ENCODE assay signal across 10 cellular contexts in genomic region chr6:35810831-35811698, GRCh38. TPM values are rescaled to one million over a fixed set of nuclear protein-coding genes. Genes with fewer than 3 reads are reported as not detected.
A peak's percentile ranks its signal among the peaks of the same experiment; 100 is the strongest.
DNase-seq lines count a peak whose midpoint lies in the region; ATAC-seq and TF ChIP-seq lines count a peak whose summit lies in the region.
"Had no signal": no experiment of that assay in that cellular context is flagged by ENCODE, and none has a peak within 500 bp of the region (broad histone marks: within the 10 kb centered on the region; RNA-seq: fewer than 3 reads in every experiment).

No MANE protein-coding gene starts in this region.

- 70% methylated on average over 17 of the region's 17 CpGs for WGBS in smooth muscle cell (ENCODE audit: low lambda C conversion rate)

- H3K27ac Mint-ChIP-seq in activated CD4-positive, alpha-beta T cell treated with anti-CD3 and anti-CD28 coated beads for 36 hours, result no peak overlapping the region
- no peak overlapping the region for H3K27ac Mint-ChIP-seq in activated CD4-positive, alpha-beta T cell treated with anti-CD3 and anti-CD28 coated beads, Interleukin-2, amount 10 ng/mL, durations not matched to agents 7 days and 5 days

- H3K9me3 Mint-ChIP-seq in activated CD4-positive, alpha-beta T cell treated with anti-CD3 and anti-CD28 coated beads for 36 hours (ENCODE audit: low read depth), result no peaks in the 10 kb centered on the region
- H3K9me3 Mint-ChIP-seq in activated CD4-positive, alpha-beta T cell treated with anti-CD3 and anti-CD28 coated beads, Interleukin-2, amount 10 ng/mL, durations not matched to agents 7 days and 5 days, result peaks cover 3% of the 10 kb centered on the region

- no peaks in the 10 kb centered on the region for H3K36me3 Mint-ChIP-seq in activated CD4-positive, alpha-beta T cell treated with anti-CD3 and anti-CD28 coated beads for 36 hours (ENCODE audit: low read depth)
- no peaks in the 10 kb centered on the region for H3K36me3 Mint-ChIP-seq in activated CD4-positive, alpha-beta T cell treated with anti-CD3 and anti-CD28 coated beads, Interleukin-2, amount 10 ng/mL, durations not matched to agents 7 days and 5 days (ENCODE audit: low read depth)

- H4K20me1 ChIP-seq in fibroblast of lung (ENCODE audit: control insufficient read depth, extremely low read depth, insufficient read depth, low read length) (no peaks in the 10 kb centered on the region), smooth muscle cell (ENCODE audit: low read depth) (no peaks in the 10 kb centered on the region)

- POLR2A ChIA-PET in activated CD4-positive, alpha-beta T cell treated with anti-CD3 and anti-CD28 coated beads for 36 hours (lab: Charles Lee), result no interaction called here
- POLR2A ChIA-PET in activated CD4-positive, alpha-beta T cell treated with anti-CD3 and anti-CD28 coated beads, Interleukin-2, amount 10 ng/mL, durations not matched to agents 7 days and 5 days (lab: Charles Lee), result no interaction called here

- no peak overlapping the region for H2AFZ ChIP-seq in fibroblast of lung (ENCODE audit: low read length)
- H2AFZ ChIP-seq in smooth muscle cell (ENCODE audit: low read depth), result no peak overlapping the region

- H3K9me3 ChIP-seq in fibroblast of lung (ENCODE audit: control insufficient read depth, insufficient read depth, low read depth, low read length), result no peaks in the 10 kb centered on the region
- no peaks in the 10 kb centered on the region for H3K9me3 ChIP-seq in smooth muscle cell (replicated peaks; ENCODE audit: low read depth)

- H3K4me1 ChIP-seq in fibroblast of lung (ENCODE audit: control insufficient read depth, extremely low read depth, insufficient read depth, low read length) (no peaks in the 10 kb centered on the region), smooth muscle cell (ENCODE audit: low read depth) (no peaks in the 10 kb centered on the region)

- H3K79me2 ChIP-seq in fibroblast of lung (ENCODE audit: control insufficient read depth, insufficient read depth, low read length), result no peaks in the 10 kb centered on the region
- no peaks in the 10 kb centered on the region for H3K79me2 ChIP-seq in smooth muscle cell (ENCODE audit: low read depth)

- no peaks in the 10 kb centered on the region for H3K4me1 Mint-ChIP-seq in activated CD4-positive, alpha-beta T cell treated with anti-CD3 and anti-CD28 coated beads for 36 hours
- H3K4me1 Mint-ChIP-seq in activated CD4-positive, alpha-beta T cell treated with anti-CD3 and anti-CD28 coated beads, Interleukin-2, amount 10 ng/mL, durations not matched to agents 7 days and 5 days, result peaks cover 3% of the 10 kb centered on the region

- peaks cover 10% of the 10 kb centered on the region for H3K27me3 Mint-ChIP-seq in activated CD4-positive, alpha-beta T cell treated with anti-CD3 and anti-CD28 coated beads for 36 hours
- peaks cover 2% of the 10 kb centered on the region for H3K27me3 Mint-ChIP-seq in activated CD4-positive, alpha-beta T cell treated with anti-CD3 and anti-CD28 coated beads, Interleukin-2, amount 10 ng/mL, durations not matched to agents 7 days and 5 days

- no peak overlapping the region for H3K4me2 ChIP-seq in fibroblast of lung (ENCODE audit: extremely low read depth, insufficient read depth, low read length)
- H3K4me2 ChIP-seq in smooth muscle cell, result peak overlapping the region; percentile 50

- peak; percentile 39 for ATAC-seq in activated CD4-positive, alpha-beta T cell treated with anti-CD3 and anti-CD28 coated beads for 36 hours
- no peak for ATAC-seq in HG02973 (IDR thresholded peaks at IDR 0.05; ENCODE audit: unreplicated experiment)
- ATAC-seq in HG03280 (IDR thresholded peaks at IDR 0.05; ENCODE audit: unreplicated experiment), result no peak

- H3K36me3 ChIP-seq in fibroblast of lung (ENCODE audit: control insufficient read depth, insufficient read depth, low read length) (no peaks in the 10 kb centered on the region), smooth muscle cell (ENCODE audit: low read depth) (no peaks in the 10 kb centered on the region)

- CTCF ChIA-PET in activated CD4-positive, alpha-beta T cell treated with anti-CD3 and anti-CD28 coated beads for 36 hours (lab: Charles Lee), result interaction anchor here (0.6 to 0.9 kb wide), 3 partner anchors 12 to 430 kb away, joined by 3 read pairs; no protein-coding TSS in a partner anchor
- CTCF ChIA-PET in activated CD4-positive, alpha-beta T cell treated with anti-CD3 and anti-CD28 coated beads, Interleukin-2, amount 10 ng/mL, durations not matched to agents 7 days and 5 days (lab: Charles Lee), result interaction anchor here (0.8 kb wide), 1 partner anchor 284 kb away, joined by 4 read pairs; no protein-coding TSS in a partner anchor

- H3F3A ChIP-seq in smooth muscle cell (ENCODE audit: low read depth), result peaks cover 3% of the 10 kb centered on the region

- H3K9ac ChIP-seq in fibroblast of lung (ENCODE audit: insufficient read depth, low read length), result no peak overlapping the region
- no peak overlapping the region for H3K9ac ChIP-seq in smooth muscle cell (ENCODE audit: low read depth)

- H3K4me3 ChIP-seq in fibroblast of lung (replicated peaks in 1 of 4; ENCODE audit: control extremely low read depth in 1 of 4, insufficient read depth in 1 of 4, low read depth in 3 of 4, low read length in 4 of 4) (no peak overlapping the region), smooth muscle cell (no peak overlapping the region)

- TF ChIP-seq CTCF in fibroblast of lung (conservative IDR thresholded peaks at IDR 0.05 in 1 of 2, IDR thresholded peaks at IDR 0.05 in 1 of 2; ENCODE audit: low read depth in 1 of 2, low read length in 2 of 2), result no peak
- no peak for TF ChIP-seq CTCF in smooth muscle cell (IDR thresholded peaks at IDR 0.05; ENCODE audit: borderline replicate concordance, insufficient read depth, poor library complexity, severe bottlenecking)

- no peak overlapping the region for H3K27ac ChIP-seq in fibroblast of lung (ENCODE audit: insufficient read depth, low read length)
- peak overlapping the region; percentile 50 for H3K27ac ChIP-seq in smooth muscle cell (ENCODE audit: low read depth)

- no peak for DNase-seq in activated CD4-positive, alpha-beta T cell treated with anti-CD3 and anti-CD28 coated beads for 36 hours
- DNase-seq in activated CD4-positive, alpha-beta T cell treated with anti-CD3 and anti-CD28 coated beads, Interleukin-2, amount 10 ng/mL, durations not matched to agents 7 days and 5 days, result no peak
- DNase-seq in fibroblast of lung (ENCODE audit: low read depth in 2 of 2), result peak; percentile 34 to 79
- DNase-seq in smooth muscle cell (lab: John Stamatoyannopoulos, UW; ENCODE audit: unreplicated experiment), result no peak
- no peak for DNase-seq in Ammon's horn (ENCODE audit: low spot score)
- DNase-seq: C1 segment of cervical spinal cord, SIG-M5 had no signal

- intact Hi-C loops in activated CD4-positive, alpha-beta T cell treated with anti-CD3 and anti-CD28 coated beads for 36 hours (cut with DNase I, micrococcal nuclease), result no loop called here

- H3K27me3 ChIP-seq in fibroblast of lung (ENCODE audit: control insufficient read depth, insufficient read depth, low read length), result no peaks in the 10 kb centered on the region
- H3K27me3 ChIP-seq in smooth muscle cell (ENCODE audit: low read depth), result peaks cover 4% of the 10 kb centered on the region

- H3K4me3 Mint-ChIP-seq in activated CD4-positive, alpha-beta T cell treated with anti-CD3 and anti-CD28 coated beads for 36 hours, result no peak overlapping the region
- H3K4me3 Mint-ChIP-seq in activated CD4-positive, alpha-beta T cell treated with anti-CD3 and anti-CD28 coated beads, Interleukin-2, amount 10 ng/mL, durations not matched to agents 7 days and 5 days, result no peak overlapping the region

TF ChIP-seq in PFSK-1, 5 proteins besides CTCF, POLR2A, EP300 and RAD21 (continues in another document):
- TF ChIP-seq FOXP2 (optimal IDR thresholded peaks at IDR 0.05; ENCODE audit: borderline replicate concordance, extremely low read depth, extremely low read length, insufficient read depth), result peak; percentile 14

RNA-seq across cellular contexts. Expression of gene LHFPL5, which starts 5.9 kb away (rescaled TPM):
- total RNA-seq in activated CD4-positive, alpha-beta T cell treated with anti-CD3 and anti-CD28 coated beads for 36 hours, result not detected
- total RNA-seq in activated CD4-positive, alpha-beta T cell treated with anti-CD3 and anti-CD28 coated beads, Interleukin-2, amount 10 ng/mL, durations not matched to agents 7 days and 5 days, result not detected
- not detected for polyA plus RNA-seq in PFSK-1 (2012; ENCODE audit: insufficient read length, low read depth)
- total RNA-seq in fibroblast of lung, result not detected in 2 replicates
- polyA plus RNA-seq in fibroblast of lung, result not detected in 2 replicates
- not detected in 2 replicates for polyA plus RNA-seq in fibroblast of lung (2012)
- not detected in 2 replicates for polyA minus RNA-seq in fibroblast of lung (ENCODE audit: low replicate concordance)
- not detected in 2 replicates for total RNA-seq in smooth muscle cell
- not detected in 2 replicates for polyA plus RNA-seq in smooth muscle cell

RNA-seq across cellular contexts. Expression of gene CLPS, which starts 13.9 kb away (rescaled TPM):
- not detected for total RNA-seq in activated CD4-positive, alpha-beta T cell treated with anti-CD3 and anti-CD28 coated beads for 36 hours
- total RNA-seq in activated CD4-positive, alpha-beta T cell treated with anti-CD3 and anti-CD28 coated beads, Interleukin-2, amount 10 ng/mL, durations not matched to agents 7 days and 5 days, result not detected
- polyA plus RNA-seq in PFSK-1 (2012; ENCODE audit: insufficient read length, low read depth), result not detected
- total RNA-seq in fibroblast of lung, result not detected in 2 replicates
- polyA plus RNA-seq in fibroblast of lung, result not detected in 2 replicates
- polyA plus RNA-seq in fibroblast of lung (2012), result not detected in 2 replicates
- not detected in 2 replicates for polyA minus RNA-seq in fibroblast of lung (ENCODE audit: low replicate concordance)
- not detected in 2 replicates for total RNA-seq in smooth muscle cell
- polyA plus RNA-seq in smooth muscle cell, result not detected in 2 replicates

RNA-seq across cellular contexts. Expression of gene CLPSL1, which starts 30.2 kb away (rescaled TPM):
- total RNA-seq in activated CD4-positive, alpha-beta T cell treated with anti-CD3 and anti-CD28 coated beads for 36 hours, result not detected
- total RNA-seq in activated CD4-positive, alpha-beta T cell treated with anti-CD3 and anti-CD28 coated beads, Interleukin-2, amount 10 ng/mL, durations not matched to agents 7 days and 5 days, result not detected
- polyA plus RNA-seq in PFSK-1 (2012; ENCODE audit: insufficient read length, low read depth), result not detected
- total RNA-seq in fibroblast of lung, result not detected in 2 replicates
- not detected in 2 replicates for polyA plus RNA-seq in fibroblast of lung
- not detected in 2 replicates for polyA plus RNA-seq in fibroblast of lung (2012)
- not detected in 2 replicates for polyA minus RNA-seq in fibroblast of lung (ENCODE audit: low replicate concordance)
- total RNA-seq in smooth muscle cell, result not detected in 2 replicates
- not detected in 2 replicates for polyA plus RNA-seq in smooth muscle cell

RNA-seq across cellular contexts. Expression of gene CLPSL2, which starts 34.7 kb away (rescaled TPM):
- total RNA-seq in activated CD4-positive, alpha-beta T cell treated with anti-CD3 and anti-CD28 coated beads for 36 hours, result not detected
- total RNA-seq in activated CD4-positive, alpha-beta T cell treated with anti-CD3 and anti-CD28 coated beads, Interleukin-2, amount 10 ng/mL, durations not matched to agents 7 days and 5 days, result not detected
- not detected for polyA plus RNA-seq in PFSK-1 (2012; ENCODE audit: insufficient read length, low read depth)
- not detected in 2 replicates for total RNA-seq in fibroblast of lung
- polyA plus RNA-seq in fibroblast of lung, result not detected in 2 replicates
- polyA plus RNA-seq in fibroblast of lung (2012), result not detected in 2 replicates
- polyA minus RNA-seq in fibroblast of lung (ENCODE audit: low replicate concordance), result not detected in 2 replicates
- not detected in 2 replicates for total RNA-seq in smooth muscle cell
- 1.9 and 2.0 TPM in 2 replicates for polyA plus RNA-seq in smooth muscle cell

Comparison
In these comparisons a context has a peak if more than half of its experiments do, and no peak if none do; other contexts are left out.
1. DNase-seq: peak in fibroblast of lung (2 of 2); none in activated CD4-positive, alpha-beta T cell treated with anti-CD3 and anti-CD28 coated beads for 36 hours (single experiment), activated CD4-positive, alpha-beta T cell treated with anti-CD3 and anti-CD28 coated beads, Interleukin-2, amount 10 ng/mL, durations not matched to agents 7 days and 5 days (single experiment), smooth muscle cell (single experiment) and Ammon's horn (single experiment).